ENCODE assay signal across 8 cellular contexts in the genomic region with DNA sequence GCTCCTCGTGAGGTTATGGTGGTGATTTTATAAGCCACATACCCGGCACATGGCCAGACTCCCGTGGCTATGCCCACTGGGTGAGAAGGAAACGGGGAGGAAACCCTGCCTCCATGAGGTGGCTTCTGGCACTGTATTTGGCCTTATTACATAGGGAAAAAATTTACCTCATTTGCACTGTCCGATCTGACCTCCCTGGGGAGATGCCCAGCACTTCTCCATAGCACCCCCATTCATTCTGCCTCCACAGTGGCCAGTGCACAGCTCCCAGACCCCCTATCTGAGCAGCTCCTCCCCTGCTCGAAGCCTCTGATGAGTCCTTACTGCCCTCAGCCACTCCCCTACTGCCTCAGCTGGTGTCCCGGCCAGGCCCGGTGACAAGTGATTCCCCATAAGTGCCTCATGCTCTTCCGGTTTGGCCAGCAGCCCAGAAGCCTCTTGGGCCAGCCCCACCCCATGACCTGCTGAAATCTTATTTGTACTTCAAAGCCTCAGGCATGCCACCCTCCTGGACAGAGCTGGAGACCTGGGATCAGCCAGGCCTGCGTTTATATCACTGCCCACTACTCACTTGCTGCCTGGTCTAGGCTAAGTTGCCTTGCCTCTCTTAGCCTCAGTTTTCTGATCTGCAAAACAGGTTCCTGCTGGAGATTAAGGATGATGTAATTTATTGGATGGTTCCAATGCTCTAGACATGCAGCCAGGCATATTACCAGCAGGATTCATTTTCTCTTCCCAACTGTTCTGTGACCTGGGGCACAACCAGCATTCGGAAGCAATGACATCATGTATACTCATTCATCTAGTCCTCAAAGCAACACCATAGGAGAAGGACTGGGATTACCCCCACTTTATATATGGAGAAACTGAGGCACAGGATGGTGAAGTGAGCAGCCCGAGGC. TPM values are rescaled to one million over a fixed set of nuclear protein-coding genes. Genes with fewer than 3 reads are reported as not detected.
DNase-seq lines count a peak whose midpoint lies in the region; ATAC-seq and TF ChIP-seq lines count a peak whose summit lies in the region.

No MANE protein-coding gene starts in this region.

- no peaks in the 10 kb centered on the region; a peak in 1 of 5 replicates for H3K9me3 Mint-ChIP-seq in H9
- H3K9me3 Mint-ChIP-seq in MCF 10A (ENCODE audit: unreplicated experiment) = no peaks in the 10 kb centered on the region
- H3K9me3 Mint-ChIP-seq in GM23338 = no peaks in the 10 kb centered on the region

- H3K79me1 ChIP-seq in H9 (ENCODE audit: insufficient read depth, low read depth, low read length, poor library complexity, severe bottlenecking) = no peaks in the 10 kb centered on the region

- H3K79me2 ChIP-seq in H9 (ENCODE audit: insufficient read depth, low read length) = no peaks in the 10 kb centered on the region
- H3K79me2 ChIP-seq in GM23338 (replicated peaks; ENCODE audit: insufficient read depth) = no peaks in the 10 kb centered on the region

- H4K8ac ChIP-seq in H9 (replicated peaks; ENCODE audit: insufficient read length, low read depth, low read length) = no peak overlapping the region

- no peak overlapping the region for H2AFZ ChIP-seq in H9 (ENCODE audit: low read length)
- H2AFZ ChIP-seq in GM23338 = no peak overlapping the region

- H3K4me2 ChIP-seq in H9 (ENCODE audit: insufficient read depth, insufficient read length, low read length) (no peak overlapping the region), GM23338 (no peak overlapping the region)

- H2BK20ac ChIP-seq in H9 (ENCODE audit: low read depth, low read length, poor library complexity, severe bottlenecking) = no peak overlapping the region

- H3K23me2 ChIP-seq in H9 (ENCODE audit: insufficient read length, low read depth, low read length, poor library complexity, severe bottlenecking) = no peaks in the 10 kb centered on the region

- CTCF ChIA-PET in MCF 10A (lab: Yijun Ruan, JAX) = interaction anchor here (1.4 kb wide), 1 partner anchor 110 kb away, joined by 4 read pairs; no protein-coding TSS in a partner anchor

- DNase-seq in H9 (no peak), NCI-H460 (ENCODE audit: extremely low read depth, low read depth) (peak; percentile 64), MCF 10A (ENCODE audit: unreplicated experiment) (peak; percentile 86), lung (ENCODE audit: low spot score) (peak; percentile 90), GDM1 (lab: John Stamatoyannopoulos, UW) (no peak), GM23338 (ENCODE audit: low spot score) (no peak)

- no peak overlapping the region for H3K4me3 Mint-ChIP-seq in H9
- H3K4me3 Mint-ChIP-seq in MCF 10A (ENCODE audit: unreplicated experiment) = no peak overlapping the region
- H3K4me3 Mint-ChIP-seq in GM23338 = no peak overlapping the region

- H2BK5ac ChIP-seq in H9 (ENCODE audit: insufficient read length, low read length) = no peak overlapping the region

- no peaks in the 10 kb centered on the region; the same call in 1 of the 2 replicates for H3K27me3 ChIP-seq in H9 (ENCODE audit: insufficient read depth, low read length)
- H3K27me3 ChIP-seq in lung (ENCODE audit: control insufficient read depth, insufficient read depth) = no peaks in the 10 kb centered on the region
- no peaks in the 10 kb centered on the region for H3K27me3 ChIP-seq in GM23338 (ENCODE audit: insufficient read depth)

- no peak overlapping the region for H3K18ac ChIP-seq in H9 (ENCODE audit: insufficient read length, low read depth, low read length)

- H3K27me3 Mint-ChIP-seq in H9 (ENCODE audit: low read depth) = peaks cover 8% of the 10 kb centered on the region
- H3K27me3 Mint-ChIP-seq in MCF 10A (ENCODE audit: insufficient read depth, unreplicated experiment) = peaks cover 9% of the 10 kb centered on the region
- H3K27me3 Mint-ChIP-seq in GM23338 (ENCODE audit: insufficient read depth, low read depth, poor library complexity) = peaks cover 19% of the 10 kb centered on the region

- no peak overlapping the region for H4K5ac ChIP-seq in H9 (ENCODE audit: insufficient read length, low read depth, low read length)

- no peaks in the 10 kb centered on the region for H3K36me3 ChIP-seq in lung (ENCODE audit: control insufficient read depth in 2 of 2, insufficient read depth in 2 of 2, low read length in 2 of 2)
- no peaks in the 10 kb centered on the region for H3K36me3 ChIP-seq in GM23338 (ENCODE audit: insufficient read depth)

- ATAC-seq in lung (ENCODE audit: insufficient read depth, low FRiP score) (peak; percentile 87), GM18502 (IDR thresholded peaks at IDR 0.05; ENCODE audit: poor library complexity, unreplicated experiment) (no peak), GM23338 (no peak)

- intact Hi-C loops in MCF 10A (cut with micrococcal nuclease) = no loop called here

- H3K4me3 ChIP-seq in lung (no peak overlapping the region), GM23338 (no peak overlapping the region)

- no peak overlapping the region for H3K27ac Mint-ChIP-seq in H9
- H3K27ac Mint-ChIP-seq in MCF 10A (ENCODE audit: low read depth, unreplicated experiment) = peak overlapping the region; percentile 53
- H3K27ac Mint-ChIP-seq in GM23338 = no peak overlapping the region

- no peak overlapping the region for H2BK15ac ChIP-seq in H9 (ENCODE audit: low read depth, low read length)

- no peak overlapping the region for H3K56ac ChIP-seq in H9 (ENCODE audit: insufficient read length, low read depth, low read length)

- no peak overlapping the region for H3K4ac ChIP-seq in H9 (ENCODE audit: low read depth, low read length)

- H2AK5ac ChIP-seq in H9 (ENCODE audit: insufficient read length, low read length) = no peak overlapping the region

- POLR2A ChIA-PET in MCF 10A (lab: Yijun Ruan, JAX) = interaction anchor here (0.6 to 1.3 kb wide), 2 partner anchors 9 to 15 kb away, joined by 3 to 5 read pairs; no protein-coding TSS in a partner anchor

- WGBS in H9 (ENCODE audit: extremely low coverage, insufficient read length, low lambda C conversion rate) = no CpG with 5 or more reads among the region's 12 CpGs
- 29 to 30% methylated on average over 12 of the region's 12 CpGs for WGBS in lung, 2 donors

- H3K4me1 ChIP-seq in H9 (ENCODE audit: insufficient read depth, low read length) = no peaks in the 10 kb centered on the region
- H3K4me1 ChIP-seq in lung (ENCODE audit: control insufficient read depth in 2 of 2, insufficient read depth in 2 of 2, low read length in 2 of 2) = peaks cover 6 to 20% of the 10 kb centered on the region in 2 donors
- H3K4me1 ChIP-seq in GM23338 (ENCODE audit: insufficient read depth) = no peaks in the 10 kb centered on the region

- no peak overlapping the region for H2BK12ac ChIP-seq in H9 (ENCODE audit: insufficient read length, low read depth, low read length)

- no peak overlapping the region for H2BK120ac ChIP-seq in H9 (ENCODE audit: low read depth, low read length, poor library complexity, severe bottlenecking)

- H3K9me3 ChIP-seq in H9 (ENCODE audit: control insufficient read depth, low read depth, low read length) = no peaks in the 10 kb centered on the region
- H3K9me3 ChIP-seq in lung (ENCODE audit: control insufficient read depth in 2 of 2, insufficient read depth in 1 of 2, low read length in 1 of 2) = no peaks in the 10 kb centered on the region

- TF ChIP-seq CTCF in C4-2B (conservative IDR thresholded peaks at IDR 0.05) = no peak
- peak; percentile 18; the same call in 1 of the 3 replicates for TF ChIP-seq CTCF in H9 (conservative IDR thresholded peaks at IDR 0.05)
- no peak for TF ChIP-seq CTCF in MCF 10A (IDR thresholded peaks at IDR 0.05; ENCODE audit: unreplicated experiment)
- TF ChIP-seq CTCF in lung (IDR thresholded peaks at IDR 0.05; ENCODE audit: control extremely low read depth, extremely low read depth) = no peak
- no peak for TF ChIP-seq CTCF in GM23338 (conservative IDR thresholded peaks at IDR 0.05; ENCODE audit: low read depth in 2 of 2)

- no TSS peak for BruUV-seq in MCF 10A (replicated peaks; lab: Mats Ljungman, UMichigan)

- no peaks in the 10 kb centered on the region for H3F3A ChIP-seq in GM23338 (replicated peaks; ENCODE audit: low read depth)

- no peak overlapping the region for H3K23ac ChIP-seq in H9 (ENCODE audit: insufficient read length, low read depth, low read length)

- no peak overlapping the region; the same call in 1 of the 2 replicates for H3K14ac ChIP-seq in H9 (ENCODE audit: insufficient read depth, low read length)

- no peak overlapping the region for H3T11ph ChIP-seq in H9 (ENCODE audit: low read length)

- no peaks in the 10 kb centered on the region for H3K9me2 ChIP-seq in GM23338 (ENCODE audit: insufficient read depth)

- H4K20me1 ChIP-seq in H9 (ENCODE audit: control insufficient read depth, insufficient read depth, insufficient read length) = no peaks in the 10 kb centered on the region
- H4K20me1 ChIP-seq in GM23338 (replicated peaks; ENCODE audit: insufficient read depth) = no peaks in the 10 kb centered on the region

- H3K36me3 Mint-ChIP-seq in H9 (ENCODE audit: insufficient read depth in 1 of 3, low read depth in 3 of 3) (no peaks in the 10 kb centered on the region), MCF 10A (ENCODE audit: insufficient read depth, unreplicated experiment) (peaks cover 6% of the 10 kb centered on the region), GM23338 (ENCODE audit: low read depth) (no peaks in the 10 kb centered on the region)

- H3K9ac ChIP-seq in H9 (ENCODE audit: extremely low read depth, insufficient read length, low read length) = no peak overlapping the region

- H3K27ac ChIP-seq in C4-2B = peak overlapping the region; percentile 65
- no peak overlapping the region for H3K27ac ChIP-seq in H9 (ENCODE audit: insufficient read length, low read depth, low read length)
- H3K27ac ChIP-seq in lung (ENCODE audit: low read depth in 1 of 2, low read length in 1 of 2) = peak overlapping the region; percentile 62 to 73
- no peak overlapping the region for H3K27ac ChIP-seq in GM23338 (ENCODE audit: low read depth)

- H4K91ac ChIP-seq in H9 (ENCODE audit: insufficient read length, low read depth, low read length) = no peak overlapping the region

- peaks cover 51 to 59% of the 10 kb centered on the region in 2 experiments for H3K4me1 Mint-ChIP-seq in H9
- peaks cover 16% of the 10 kb centered on the region for H3K4me1 Mint-ChIP-seq in MCF 10A (ENCODE audit: insufficient read depth, unreplicated experiment)
- H3K4me1 Mint-ChIP-seq in GM23338 = peaks cover 35% of the 10 kb centered on the region

TF ChIP-seq in GM23338, 12 proteins besides CTCF, POLR2A, EP300 and RAD21 (continues in another document):
- TF ChIP-seq POLR2AphosphoS5 (IDR thresholded peaks at IDR 0.05; ENCODE audit: low read depth) = no peak

RNA-seq across cellular contexts. Expression of a gene that starts 30.6 kb away (rescaled TPM):
- 70.8 and 72.6 TPM in 2 replicates for total RNA-seq in H9 (2021)
- total RNA-seq in NCI-H460 (2014; rRNA removed; shearing (Covaris generic)) = 117 and 123 TPM in 2 replicates
- polyA plus RNA-seq in NCI-H460 (2014; cell fraction: nucleus; rRNA removed) = 146 and 184 TPM in 2 replicates
- 4.6 and 7.6 TPM in 2 replicates for total RNA-seq in MCF 10A (2022)
- 10 to 100 TPM; 63.0 to 96.3 TPM for total RNA-seq in lung
- polyA plus RNA-seq in lung = 10 to 100 TPM; 16.1 to 51.8 TPM
- 142 and 150 TPM in 2 replicates for total RNA-seq in GM23338 (2014; rRNA removed; shearing (Covaris generic))
- 27.5 and 31.6 TPM in 2 replicates for polyA plus RNA-seq in GM23338 (2016; fragmentation: Nextera tagmentation; extraction: Ambion mirVana)

Comparison
In these comparisons a context has a peak if more than half of its experiments do, and no peak if none do; other contexts are left out.
1. H3K27ac ChIP-seq: peak in C4-2B (single experiment) and lung (2 of 2); none in H9 (single experiment) and GM23338 (single experiment).
2. DNase-seq: peak in NCI-H460 (single experiment), MCF 10A (single experiment) and lung (single experiment); none in H9 (single experiment), GDM1 (single experiment) and GM23338 (single experiment).